In the genomic region with DNA sequence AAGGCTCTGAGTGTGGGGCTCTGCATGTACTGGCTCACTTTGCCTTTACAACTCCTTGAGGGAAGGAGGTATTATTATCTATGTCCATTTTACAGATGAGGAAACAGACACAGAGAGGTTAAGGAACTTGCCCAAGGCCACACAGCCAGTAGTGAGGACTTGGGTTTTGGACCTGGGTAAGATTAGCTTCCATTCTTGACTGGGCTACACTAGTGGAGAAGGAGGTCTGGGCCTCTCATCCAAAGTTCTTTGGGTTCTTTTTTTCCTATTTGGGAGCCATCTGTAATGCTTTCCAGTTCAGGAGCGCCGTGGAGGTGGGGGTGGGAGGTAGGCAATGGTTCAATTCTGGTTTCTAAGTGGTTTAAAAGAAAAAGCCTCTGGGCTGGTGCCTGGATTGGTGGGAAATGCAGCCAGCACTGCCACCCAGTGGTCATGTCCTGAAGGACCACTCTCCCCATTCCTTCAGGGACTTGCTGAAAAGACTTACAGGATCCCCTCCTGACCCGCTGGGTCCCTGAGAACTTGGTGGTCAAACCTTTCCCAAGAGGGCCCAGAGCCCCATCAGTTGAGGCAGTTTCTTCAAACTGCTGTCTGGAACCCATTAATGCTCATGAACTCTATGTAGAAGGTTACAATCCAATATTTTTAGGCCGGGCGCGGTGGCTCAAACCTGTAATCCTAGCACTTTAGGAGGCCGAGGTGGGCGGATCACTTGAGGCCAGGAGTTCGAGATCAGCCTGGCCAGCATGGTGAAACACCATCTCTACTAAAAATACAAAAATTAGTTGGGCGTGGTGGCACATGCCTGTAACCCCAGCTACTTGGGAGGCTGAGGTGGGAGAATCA, we compare ENCODE assay signal across 1 cellular context.
TF ChIP-seq lines count a peak whose summit lies in the region.

No MANE protein-coding gene starts in this region.

TF ChIP-seq in endothelial cell of umbilical vein, 7 proteins besides CTCF, POLR2A, EP300 and RAD21:
- TF ChIP-seq JUN (IDR thresholded peaks at IDR 0.05; ENCODE audit: borderline replicate concordance, insufficient read depth, insufficient read length, low read depth) (no peak), EZH2 (IDR thresholded peaks at IDR 0.05; ENCODE audit: borderline replicate concordance, low read depth, low read length, severe bottlenecking) (no peak), MYC (IDR thresholded peaks at IDR 0.05; ENCODE audit: low read depth, low read length) (no peak), GATA2 (IDR thresholded peaks at IDR 0.05; ENCODE audit: insufficient read depth, insufficient read length, low read depth, low read length) (no peak), POLR2AphosphoS5 (IDR thresholded peaks at IDR 0.05; ENCODE audit: insufficient read depth, low read depth, low read length) (no peak), FOS (IDR thresholded peaks at IDR 0.05; ENCODE audit: borderline replicate concordance, insufficient read depth, low read length) (no peak)
- TF ChIP-seq, protein P1, sequence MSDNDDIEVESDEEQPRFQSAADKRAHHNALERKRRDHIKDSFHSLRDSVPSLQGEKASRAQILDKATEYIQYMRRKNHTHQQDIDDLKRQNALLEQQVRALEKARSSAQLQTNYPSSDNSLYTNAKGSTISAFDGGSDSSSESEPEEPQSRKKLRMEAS (IDR thresholded peaks at IDR 0.05; ENCODE audit: insufficient read depth, insufficient read length), result no peak
TF ChIP-seq in endothelial cell of umbilical vein: peak in this region for 0.
